ENCODE assay signal across 35 cellular contexts in the genomic region with DNA sequence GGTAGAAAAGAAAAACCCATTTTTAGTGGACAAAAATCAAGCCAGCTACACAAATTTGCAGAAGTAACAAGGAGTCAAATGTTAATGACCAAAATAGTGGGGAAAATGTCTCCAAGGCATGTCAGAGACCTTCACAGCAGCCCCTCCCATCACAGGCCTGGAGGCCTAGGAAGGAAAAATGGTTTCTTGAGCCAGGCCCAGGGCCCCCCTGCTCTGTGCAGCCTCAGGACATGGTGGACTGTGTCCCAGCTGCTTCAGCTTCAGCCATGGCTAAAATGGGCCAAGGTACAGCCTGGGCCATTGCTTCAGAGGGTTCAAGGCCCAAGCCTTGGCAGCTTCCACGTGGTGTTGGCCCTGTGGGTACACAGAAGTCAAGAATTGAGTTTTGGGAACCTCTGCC.
"Had no signal": no experiment of that assay in that cellular context is flagged by ENCODE, and none has a peak within 500 bp of the region (broad histone marks: within the 10 kb centered on the region; RNA-seq: fewer than 3 reads in every experiment).

No MANE protein-coding gene starts in this region.

- H3K27me3 ChIP-seq: MG63 had no signal

- DNase-seq: Karpas-422, Kasumi-1, MG63, MM.1S, MV-4-11, NCI-H1048, NCI-H1092, NCI-H1092 treated with DMSO at 0.1 percent for 48 hours, NCI-H1105, NCI-H1105 treated with DMSO at 0.1 percent for 48 hours, NCI-H1417, NCI-H1417 treated with DMSO at 0.1 percent for 48 hours, NCI-H1436, NCI-H1436 treated with DMSO at 0.1 percent for 48 hours, NCI-H146, NCI-H1694, NCI-H1694 treated with DMSO at 0.1 percent for 48 hours, NCI-H187, NCI-H187 treated with DMSO at 0.1 percent for 48 hours, NCI-H1930, NCI-H2029, NCI-H2029 treated with DMSO at 0.1 percent for 48 hours, NCI-H2081, NCI-H2081 treated with DMSO at 0.1 percent for 48 hours, NCI-H2107, NCI-H2171, NCI-H2171 treated with DMSO at 0.1 percent for 48 hours, NCI-H2227 treated with DMSO at 0.1 percent for 48 hours, NCI-H226, NCI-H345, NCI-H446, NCI-H446 treated with DMSO at 0.1 percent for 48 hours, NCI-H510A, NCI-H510A treated with DMSO at 0.1 percent for 48 hours, NCI-H524 had no signal

- H3K4me3 ChIP-seq: MG63 had no signal

- H3K36me3 ChIP-seq: MG63 had no signal
